In genomic region chr16:78560997-78561396, GRCh38 we compare ENCODE assay signal across 34 cellular contexts.
"Had no signal": no experiment of that assay in that cellular context is flagged by ENCODE, and none has a peak within 500 bp of the region (broad histone marks: within the 10 kb centered on the region; RNA-seq: fewer than 3 reads in every experiment).

No MANE protein-coding gene starts in this region.

- H3K9ac ChIP-seq: KMS-11 had no signal

- H3K4me2 ChIP-seq: KMS-11 had no signal

- H3K27me3 ChIP-seq: MG63 had no signal

- H3K9me3 ChIP-seq: MG63 had no signal

- H3K36me3 ChIP-seq: MG63 had no signal

- DNase-seq: Karpas-422, Kasumi-1, MG63, MM.1S, MV-4-11, NCI-H1048, NCI-H1092, NCI-H1092 treated with DMSO at 0.1 percent for 48 hours, NCI-H1105, NCI-H1105 treated with DMSO at 0.1 percent for 48 hours, NCI-H1417, NCI-H1417 treated with DMSO at 0.1 percent for 48 hours, NCI-H1436, NCI-H1436 treated with DMSO at 0.1 percent for 48 hours, NCI-H146, NCI-H1694, NCI-H1694 treated with DMSO at 0.1 percent for 48 hours, NCI-H187, NCI-H187 treated with DMSO at 0.1 percent for 48 hours, NCI-H1930, NCI-H2029, NCI-H2029 treated with DMSO at 0.1 percent for 48 hours, NCI-H2081, NCI-H2081 treated with DMSO at 0.1 percent for 48 hours, NCI-H2107, NCI-H2171, NCI-H2171 treated with DMSO at 0.1 percent for 48 hours, NCI-H2227 treated with DMSO at 0.1 percent for 48 hours, NCI-H226, NCI-H345, NCI-H446, NCI-H446 treated with DMSO at 0.1 percent for 48 hours, NCI-H510A had no signal

- H3K4me3 ChIP-seq: MG63 had no signal

- H3K27ac ChIP-seq: KMS-11 had no signal
